ENCODE assay signal across 15 cellular contexts in the genomic region with DNA sequence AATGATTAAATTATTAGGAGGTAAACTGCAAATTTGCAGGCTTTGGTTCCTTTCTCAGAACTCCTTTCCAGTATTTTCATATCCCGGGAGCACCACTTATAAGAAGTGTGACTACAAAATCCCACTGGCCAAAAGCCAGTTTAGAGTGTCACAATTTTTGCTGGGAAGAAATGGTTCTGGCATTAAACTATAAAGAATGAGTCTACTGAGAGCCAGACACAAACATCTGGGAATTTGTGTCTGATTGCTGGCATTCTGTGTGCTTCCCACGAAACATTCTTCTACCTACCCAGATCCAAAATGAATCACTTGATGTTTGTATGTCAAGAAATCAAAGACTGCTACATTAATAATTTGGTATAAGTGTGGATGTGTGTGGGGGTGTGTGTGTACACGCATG.
DNase-seq lines count a peak whose midpoint lies in the region; TF ChIP-seq lines count a peak whose summit lies in the region.
"Had no signal": no experiment of that assay in that cellular context is flagged by ENCODE, and none has a peak within 500 bp of the region (broad histone marks: within the 10 kb centered on the region; RNA-seq: fewer than 3 reads in every experiment).

No MANE protein-coding gene starts in this region.

- H3K36me3 Mint-ChIP-seq in chondrocyte (ENCODE audit: low read depth): peaks cover 56% of the 10 kb centered on the region
- H3K36me3 Mint-ChIP-seq in mesothelial cell of epicardium: peaks cover 15% of the 10 kb centered on the region
- H3K36me3 Mint-ChIP-seq: CD14-positive monocyte had no signal

- H3K4me3 ChIP-seq in right atrium auricular region (no peak overlapping the region), suprapubic skin (no peak overlapping the region)
- H3K4me3 ChIP-seq: spleen, stomach had no signal

- H3K27ac Mint-ChIP-seq in chondrocyte (ENCODE audit: unreplicated experiment) (peak overlapping the region; percentile 96), mesothelial cell of epicardium (no peak overlapping the region)
- H3K27ac Mint-ChIP-seq: CD14-positive monocyte had no signal

- H3K4me1 ChIP-seq in right atrium auricular region (peaks cover 0 to 11% of the 10 kb centered on the region in 2 donors), suprapubic skin (peaks cover 15% of the 10 kb centered on the region)
- H3K4me1 ChIP-seq: spleen had no signal

- no peak for TF ChIP-seq CTCF in chondrocyte (IDR thresholded peaks at IDR 0.05)
- no peak for TF ChIP-seq CTCF in right atrium auricular region (IDR thresholded peaks at IDR 0.05)
- no peak for TF ChIP-seq CTCF in suprapubic skin (IDR thresholded peaks at IDR 0.05)
- no peak for TF ChIP-seq CTCF in mesothelial cell of epicardium (IDR thresholded peaks at IDR 0.05; ENCODE audit: unreplicated experiment)

- TF ChIP-seq POLR2A in suprapubic skin (IDR thresholded peaks at IDR 0.05): no peak

- H3K4me3 Mint-ChIP-seq in chondrocyte (ENCODE audit: unreplicated experiment) (no peak overlapping the region), mesothelial cell of epicardium (no peak overlapping the region)
- H3K4me3 Mint-ChIP-seq: CD14-positive monocyte had no signal

- no peak for TF ChIP-seq EP300 in suprapubic skin (IDR thresholded peaks at IDR 0.05)

- peak; percentile 90 for DNase-seq in GM04503 (ENCODE audit: low read depth)
- no peak for DNase-seq in chondrocyte (ENCODE audit: low spot score)
- DNase-seq in right atrium auricular region (ENCODE audit: low spot score): peak; percentile 82
- DNase-seq in suprapubic skin (ENCODE audit: low spot score in 2 of 2): no peak
- DNase-seq in cerebellar nuclear complex (lab: John Stamatoyannopoulos, UW): no peak
- no peak for DNase-seq in mesothelial cell of epicardium (ENCODE audit: low spot score in 2 of 2, unreplicated experiment in 2 of 2)
- DNase-seq in NCI-H1092 treated with DMSO at 0.1 percent for 48 hours (lab: John Stamatoyannopoulos, UW): no peak
- DNase-seq in HuH-7.5 (ENCODE audit: low spot score): no peak
- DNase-seq: activated gamma-delta T cell; central memory CD4-positive, alpha-beta T cell; DND-41; NCI-H345; spleen; stomach had no signal

- H3K36me3 ChIP-seq in right atrium auricular region (peaks cover 20% of the 10 kb centered on the region), suprapubic skin (peaks cover 5% of the 10 kb centered on the region)

- H3K27me3 Mint-ChIP-seq in chondrocyte (ENCODE audit: low read depth) (no peaks in the 10 kb centered on the region), mesothelial cell of epicardium (ENCODE audit: low read depth) (no peaks in the 10 kb centered on the region)

- H3K9me3 ChIP-seq in right atrium auricular region: no peaks in the 10 kb centered on the region
- no peaks in the 10 kb centered on the region for H3K9me3 ChIP-seq in suprapubic skin
- H3K9me3 ChIP-seq: spleen, stomach had no signal

- peaks cover 96% of the 10 kb centered on the region for H3K4me1 Mint-ChIP-seq in chondrocyte (ENCODE audit: low read depth)
- H3K4me1 Mint-ChIP-seq in mesothelial cell of epicardium: no peaks in the 10 kb centered on the region
- H3K4me1 Mint-ChIP-seq: CD14-positive monocyte had no signal

- 57% methylated on average over 3 of the region's 3 CpGs for WGBS in suprapubic skin

- H3K9me3 Mint-ChIP-seq in chondrocyte (ENCODE audit: low read depth): no peaks in the 10 kb centered on the region
- no peaks in the 10 kb centered on the region for H3K9me3 Mint-ChIP-seq in mesothelial cell of epicardium

- H3K27ac ChIP-seq in right atrium auricular region (peak overlapping the region; percentile 18 to 66), suprapubic skin (peak overlapping the region; percentile 68)
- H3K27ac ChIP-seq: spleen had no signal

- H3K27me3 ChIP-seq in right atrium auricular region (no peaks in the 10 kb centered on the region), suprapubic skin (no peaks in the 10 kb centered on the region)
- H3K27me3 ChIP-seq: spleen, stomach had no signal

Comparison
In these comparisons a context has a peak if more than half of its experiments do, and no peak if none do; other contexts are left out.
1. DNase-seq: peak in GM04503 (single experiment) and right atrium auricular region (single experiment); none in chondrocyte (single experiment), suprapubic skin (0 of 2), cerebellar nuclear complex (0 of 2), mesothelial cell of epicardium (0 of 2), NCI-H1092 treated with DMSO at 0.1 percent for 48 hours (single experiment) and HuH-7.5 (single experiment).